8 cellular contexts compared by ENCODE assay signal in genomic region chr6:157461000-157461915, GRCh38.
DNase-seq lines count a peak whose midpoint lies in the region; ATAC-seq and TF ChIP-seq lines count a peak whose summit lies in the region.

No MANE protein-coding gene starts in this region.

- CTCF ChIA-PET in T-cell (lab: Charles Lee) = no interaction called here

- TF ChIP-seq CTCF in testis (IDR thresholded peaks at IDR 0.05) = no peak
- no peak for TF ChIP-seq CTCF in gastrocnemius medialis (IDR thresholded peaks at IDR 0.05 in 4 of 5, conservative IDR thresholded peaks at IDR 0.05 in 1 of 5)

- TF ChIP-seq POLR2A in testis (IDR thresholded peaks at IDR 0.05) (no peak), gastrocnemius medialis (IDR thresholded peaks at IDR 0.05) (no peak)

- peak overlapping the region; percentile 59 to 89 (median 78) for H3K4me2 ChIP-seq in BLaER1 treated with 17β-estradiol and CSF1 and Interleukin-3, amounts not matched to agents 10 nM and 100 nM

- DNase-seq in T-cell = peak in 26 of 34 experiments; percentile 2 to 49 (median 20)
- DNase-seq in glomerular visceral epithelial cell (ENCODE audit: extremely low spot score) = peak; percentile 80
- DNase-seq in stimulated activated CD8-positive, alpha-beta memory T cell treated with anti-CD3 and anti-CD28 coated beads, Interleukin-7, amount 100 ng/mL, for 24 hours (ENCODE audit: low read depth) = peak; percentile 26
- DNase-seq in testis = no peak
- DNase-seq in gastrocnemius medialis = no peak

- POLR2A ChIA-PET in T-cell (lab: Charles Lee) = interaction anchor here in 1 of 2 donors (0.6 kb wide), 1 partner anchor 106 kb away, joined by 3 read pairs; no protein-coding TSS in a partner anchor

- H3K27me3 Mint-ChIP-seq in T-cell = no peaks in the 10 kb centered on the region

- no peaks in the 10 kb centered on the region for H3K36me3 ChIP-seq in BLaER1 treated with 17β-estradiol and CSF1 and Interleukin-3, amounts not matched to agents 10 nM and 100 nM
- H3K36me3 ChIP-seq in testis (ENCODE audit: low read depth, missing control alignments) (no peaks in the 10 kb centered on the region), gastrocnemius medialis (no peaks in the 10 kb centered on the region)

- peaks cover 34 to 70% (median 55%) of the 10 kb centered on the region in 10 experiments for H3K4me1 ChIP-seq in BLaER1 treated with 17β-estradiol and CSF1 and Interleukin-3, amounts not matched to agents 10 nM and 100 nM
- H3K4me1 ChIP-seq in testis = peaks cover 14% of the 10 kb centered on the region
- H3K4me1 ChIP-seq in gastrocnemius medialis = peaks cover 7 to 10% of the 10 kb centered on the region in 2 donors

- intact Hi-C loops in testis (cut with DNase I; ENCODE audit: low total_unique reads) (no loop called here), gastrocnemius medialis (cut with DNase I; ENCODE audit: low total_unique reads) (no loop called here)

- peak overlapping the region in 8 of 11 experiments; percentile 8 to 57 (median 27); a peak in 10 of 22 replicates for H3K27ac ChIP-seq in BLaER1 treated with 17β-estradiol and CSF1 and Interleukin-3, amounts not matched to agents 10 nM and 100 nM
- H3K27ac ChIP-seq in testis (no peak overlapping the region), gastrocnemius medialis (peak overlapping the region in 2 of 4 donors; percentile 40 to 45)

- H3K4me1 Mint-ChIP-seq in T-cell = peaks cover 5 to 25% (median 18%) of the 10 kb centered on the region in 3 donors

- peaks cover 0 to 19% (median 0%) of the 10 kb centered on the region in 11 experiments; a peak in 7 of 22 replicates for H3K27me3 ChIP-seq in BLaER1 treated with 17β-estradiol and CSF1 and Interleukin-3, amounts not matched to agents 10 nM and 100 nM
- H3K27me3 ChIP-seq in testis (no peaks in the 10 kb centered on the region), gastrocnemius medialis (no peaks in the 10 kb centered on the region)

- H3K36me3 Mint-ChIP-seq in T-cell = no peaks in the 10 kb centered on the region

- no peaks in the 10 kb centered on the region for H3K9me3 Mint-ChIP-seq in T-cell

- H3K27ac Mint-ChIP-seq in T-cell = no peak overlapping the region

- in situ Hi-C loops in gastrocnemius medialis (cut with MboI; ENCODE audit: low sequenced_read_pairs in 4 of 4) = no loop called here

- ATAC-seq in GM18502 (IDR thresholded peaks at IDR 0.05; ENCODE audit: poor library complexity, unreplicated experiment) = peak; percentile 55
- ATAC-seq in HG02885 (IDR thresholded peaks at IDR 0.05; ENCODE audit: poor library complexity, unreplicated experiment) = peak; percentile 75
- ATAC-seq in T-cell (replicated peaks in 1 of 4) = peak in 2 of 4 experiments; percentile 19 to 73
- no peak for ATAC-seq in gastrocnemius medialis

- H3K9me3 ChIP-seq in BLaER1 treated with 17β-estradiol and CSF1 and Interleukin-3, amounts not matched to agents 10 nM and 100 nM (replicated peaks in 1 of 11) = no peaks in the 10 kb centered on the region
- H3K9me3 ChIP-seq in testis (no peaks in the 10 kb centered on the region), gastrocnemius medialis (no peaks in the 10 kb centered on the region)

- WGBS in testis, 2 donors = 54 to 62% methylated on average over 17 of the region's 17 CpGs

- H3K9ac ChIP-seq in BLaER1 treated with 17β-estradiol and CSF1 and Interleukin-3, amounts not matched to agents 10 nM and 100 nM = peak overlapping the region in 6 of 11 experiments; percentile 7 to 35 (median 30); a peak in 8 of 22 replicates

- no peak overlapping the region for H3K4me3 Mint-ChIP-seq in T-cell

- H3K4me3 ChIP-seq in BLaER1 treated with 17β-estradiol and CSF1 and Interleukin-3, amounts not matched to agents 10 nM and 100 nM = 0 out of 20 replicates have a peak overlapping the region, but pooled peaks of 1 of the 10 experiments have one; percentile 10
- H3K4me3 ChIP-seq in testis (no peak overlapping the region), gastrocnemius medialis (no peak overlapping the region)

- H4K20me1 ChIP-seq in BLaER1 treated with 17β-estradiol and CSF1 and Interleukin-3, amounts not matched to agents 10 nM and 100 nM = no peaks in the 10 kb centered on the region

Comparison
In these comparisons a context has a peak if more than half of its experiments do, and no peak if none do; other contexts are left out.
1. H3K27ac ChIP-seq: peak in BLaER1 treated with 17β-estradiol and CSF1 and Interleukin-3, amounts not matched to agents 10 nM and 100 nM (8 of 11); none in testis (0 of 2).
2. ATAC-seq: peak in GM18502 (single experiment) and HG02885 (single experiment); none in gastrocnemius medialis (0 of 2).
3. DNase-seq: peak in T-cell (26 of 34), glomerular visceral epithelial cell (single experiment) and stimulated activated CD8-positive, alpha-beta memory T cell treated with anti-CD3 and anti-CD28 coated beads, Interleukin-7, amount 100 ng/mL, for 24 hours (single experiment); none in testis (single experiment) and gastrocnemius medialis (0 of 2).